9 cellular contexts compared by ENCODE assay signal in genomic region chr4:94304365-94304971, GRCh38. TPM values are rescaled to one million over a fixed set of nuclear protein-coding genes. Genes with fewer than 3 reads are reported as not detected.
A peak's percentile ranks its signal among the peaks of the same experiment; 100 is the strongest.
DNase-seq lines count a peak whose midpoint lies in the region; ATAC-seq and TF ChIP-seq lines count a peak whose summit lies in the region.
"Had no signal": no experiment of that assay in that cellular context is flagged by ENCODE, and none has a peak within 500 bp of the region (broad histone marks: within the 10 kb centered on the region; RNA-seq: fewer than 3 reads in every experiment).

No MANE protein-coding gene starts in this region.

- ATAC-seq in GM18868 (IDR thresholded peaks at IDR 0.05; ENCODE audit: unreplicated experiment) = peak; percentile 73
- peak; percentile 64 to 75 (median 70) for ATAC-seq in right lobe of liver
- no peak for ATAC-seq in HG03135 (IDR thresholded peaks at IDR 0.05; ENCODE audit: unreplicated experiment)
- no peak for ATAC-seq in sciatic nerve

- H3K4me1 ChIP-seq in Loucy (ENCODE audit: insufficient read depth, low read length, poor library complexity, severe bottlenecking) (peaks cover 17% of the 10 kb centered on the region), right lobe of liver (peaks cover 0 to 1% (median 0%) of the 10 kb centered on the region in 4 donors), suprapubic skin (peaks cover 2% of the 10 kb centered on the region)

- in situ Hi-C loops in Caki2 (cut with HindIII; ENCODE audit: low pct_unique_long_range_greater_than_20kb, low sequenced_read_pairs) = no loop called here

- H3K4me3 ChIP-seq in Loucy (ENCODE audit: low read length, poor library complexity, severe bottlenecking) = no peak overlapping the region
- no peak overlapping the region for H3K4me3 ChIP-seq in right lobe of liver
- H3K4me3 ChIP-seq in suprapubic skin = no peak overlapping the region

- no peaks in the 10 kb centered on the region for H3K9me2 ChIP-seq in Loucy (replicated peaks; ENCODE audit: low read depth, low read length)

- H3K27ac ChIP-seq in right lobe of liver = no peak overlapping the region
- no peak overlapping the region for H3K27ac ChIP-seq in suprapubic skin

- no peak for TF ChIP-seq EP300 in suprapubic skin (IDR thresholded peaks at IDR 0.05)

- H2AFZ ChIP-seq in Loucy (ENCODE audit: low read length) = no peak overlapping the region

- no peak overlapping the region for H3K4me2 ChIP-seq in Loucy (ENCODE audit: low read depth, low read length, poor library complexity, severe bottlenecking)

- 42% methylated on average over 2 of the region's 2 CpGs for WGBS in right lobe of liver (ENCODE audit: insufficient coverage, low coverage, low lambda C conversion rate, missing lambda C conversion rate)
- 52% methylated on average over 2 of the region's 2 CpGs for WGBS in suprapubic skin

- H3K27me3 ChIP-seq in Loucy (ENCODE audit: insufficient read depth, low read length, poor library complexity, severe bottlenecking) = no peaks in the 10 kb centered on the region
- H3K27me3 ChIP-seq in right lobe of liver = no peaks in the 10 kb centered on the region
- H3K27me3 ChIP-seq in suprapubic skin = no peaks in the 10 kb centered on the region

- no peaks in the 10 kb centered on the region for H3K36me3 ChIP-seq in Loucy (ENCODE audit: insufficient read depth, low read length)
- H3K36me3 ChIP-seq in right lobe of liver = no peaks in the 10 kb centered on the region
- H3K36me3 ChIP-seq in suprapubic skin = no peaks in the 10 kb centered on the region

- no peaks in the 10 kb centered on the region for H3K9me3 ChIP-seq in Loucy (ENCODE audit: insufficient read depth, low read depth, low read length)
- no peaks in the 10 kb centered on the region for H3K9me3 ChIP-seq in right lobe of liver
- H3K9me3 ChIP-seq in suprapubic skin = no peaks in the 10 kb centered on the region

- H3F3A ChIP-seq in Loucy (ENCODE audit: low read depth) = no peaks in the 10 kb centered on the region; the same call in 1 of the 2 replicates

- no peaks in the 10 kb centered on the region for H3K79me2 ChIP-seq in Loucy (ENCODE audit: insufficient read depth, low read length)

- DNase-seq in Caki2 (ENCODE audit: low read depth) (peak; percentile 12), brain pericyte (ENCODE audit: low read depth, low spot score) (peak; percentile 5), right lobe of liver (no peak), suprapubic skin (ENCODE audit: low spot score in 2 of 2) (no peak), sciatic nerve (ENCODE audit: low spot score) (no peak)

- H3K9ac ChIP-seq in Loucy (ENCODE audit: low read depth, low read length, poor library complexity, severe bottlenecking) = no peak overlapping the region

- peak; percentile 92 for TF ChIP-seq CTCF in Loucy (conservative IDR thresholded peaks at IDR 0.05; ENCODE audit: low read length)
- peak; percentile 59 to 74 (median 72) for TF ChIP-seq CTCF in right lobe of liver (IDR thresholded peaks at IDR 0.05)
- no peak for TF ChIP-seq CTCF in suprapubic skin (IDR thresholded peaks at IDR 0.05)

- intact Hi-C loops in right lobe of liver (cut with DNase I) (loop anchor here in 1 of 2 donors (10.0 kb wide), 2 partner anchors 90 to 290 kb away; no protein-coding TSS in a partner anchor), sciatic nerve (cut with DNase I) (loop anchor here (5.0 kb wide), 1 partner anchor 1247 kb away; no protein-coding TSS in a partner anchor)

- TF ChIP-seq POLR2A in right lobe of liver (IDR thresholded peaks at IDR 0.05) = no peak
- no peak for TF ChIP-seq POLR2A in suprapubic skin (IDR thresholded peaks at IDR 0.05)

- no peaks in the 10 kb centered on the region for H4K20me1 ChIP-seq in Loucy (ENCODE audit: insufficient read depth, low read length, poor library complexity, severe bottlenecking)

RNA-seq across cellular contexts. Expression of gene HPGDS, which starts 38.2 kb away (rescaled TPM):
- not detected in 2 replicates for total RNA-seq in Caki2 (2014; rRNA removed; shearing (Covaris generic); ENCODE audit: low replicate concordance)
- total RNA-seq in right lobe of liver (under 1 TPM in 5 of 6 experiments, not detected in 1; 0.16 to 0.98 (median 0.54) TPM), suprapubic skin (1 to 10 TPM; 1.8 to 4.8 (median 2.3) TPM), sciatic nerve (4.7 TPM)
- total RNA-seq: T-helper 1 cell treated with Interleukin-12 subunit alpha and Interleukin-12 subunit beta and Interleukin-4 antibody, amounts not matched to agents 30 ng/mL and 1 ng/mL, for 36 hours had no signal

Comparison
In these comparisons a context has a peak if more than half of its experiments do, and no peak if none do; other contexts are left out.
1. DNase-seq: peak in Caki2 (single experiment) and brain pericyte (single experiment); none in right lobe of liver (0 of 3), suprapubic skin (0 of 2) and sciatic nerve (single experiment).
2. ATAC-seq: peak in GM18868 (single experiment) and right lobe of liver (4 of 4); none in HG03135 (single experiment) and sciatic nerve (single experiment).
3. CTCF ChIP-seq: peak in Loucy (single experiment) and right lobe of liver (4 of 4); none in suprapubic skin (0 of 2).